8 cellular contexts compared by ENCODE assay signal in genomic region chr2:96205888-96206287, GRCh38. TPM values are rescaled to one million over a fixed set of nuclear protein-coding genes. Genes with fewer than 3 reads are reported as not detected.
A peak's percentile ranks its signal among the peaks of the same experiment; 100 is the strongest.
DNase-seq lines count a peak whose midpoint lies in the region; ATAC-seq, FAIRE-seq and TF ChIP-seq lines count a peak whose summit lies in the region.

No MANE protein-coding gene starts in this region.

- intact Hi-C loops in HepG2 (cut with micrococcal nuclease; ENCODE audit: unreplicated experiment) (loop anchor here (10.0 kb wide), 1 partner anchor 119 kb away; the partner anchor contains the start of gene ITPRIPL1), right lobe of liver (cut with DNase I) (no loop called here), ascending aorta (cut with DNase I) (loop anchor here (5.0 kb wide), 1 partner anchor 321 kb away; no protein-coding TSS in a partner anchor), vagina (cut with DNase I) (loop anchor here (5.0 kb wide), 1 partner anchor 56 kb away; no protein-coding TSS in a partner anchor)

- TF ChIP-seq EP300 in HepG2 (IDR thresholded peaks at IDR 0.05; ENCODE audit: low read depth in 2 of 2, low read length in 2 of 2) = no peak
- TF ChIP-seq EP300 in HepG2 (CRISPR knock-in tag; IDR thresholded peaks at IDR 0.05; ENCODE audit: borderline replicate concordance) = no peak

- H3K36me3 ChIP-seq in HepG2 (replicated peaks in 1 of 2; ENCODE audit: control insufficient read depth in 1 of 2, insufficient read depth in 2 of 2, low read length in 2 of 2) = peaks cover 3 to 11% of the 10 kb centered on the region in 2 experiments; a peak in 3 of 5 replicates
- no peaks in the 10 kb centered on the region for H3K36me3 ChIP-seq in right lobe of liver
- H3K36me3 ChIP-seq in ascending aorta = no peaks in the 10 kb centered on the region
- no peaks in the 10 kb centered on the region for H3K36me3 ChIP-seq in lung (ENCODE audit: control insufficient read depth in 2 of 2, insufficient read depth in 2 of 2, low read length in 2 of 2)
- no peaks in the 10 kb centered on the region for H3K36me3 ChIP-seq in vagina
- H3K36me3 ChIP-seq in effector memory CD4-positive, alpha-beta T cell (ENCODE audit: control insufficient read depth, insufficient read depth, low read length) = no peaks in the 10 kb centered on the region

- no peak overlapping the region for H2AFZ ChIP-seq in HepG2 (ENCODE audit: low read length)

- DNase-seq in HepG2 (ENCODE audit: low spot score) (no peak), right lobe of liver (no peak), ascending aorta (ENCODE audit: low spot score in 2 of 2) (no peak), lung (ENCODE audit: low spot score) (no peak), vagina (ENCODE audit: extremely low spot score in 2 of 2) (no peak), C1 segment of cervical spinal cord (lab: John Stamatoyannopoulos, UW) (no peak)
- DNase-seq in effector memory CD4-positive, alpha-beta T cell = no peak

- TF ChIP-seq RAD21 in HepG2 (CRISPR knock-in tag; IDR thresholded peaks at IDR 0.05) = no peak

- TF ChIP-seq CTCF in HepG2 (CRISPR knock-in tag; IDR thresholded peaks at IDR 0.05) (no peak), right lobe of liver (IDR thresholded peaks at IDR 0.05) (no peak), ascending aorta (IDR thresholded peaks at IDR 0.05) (no peak), lung (IDR thresholded peaks at IDR 0.05; ENCODE audit: control extremely low read depth, extremely low read depth) (no peak), vagina (IDR thresholded peaks at IDR 0.05) (no peak)

- H3K4me3 ChIP-seq in HepG2 (replicated peaks in 1 of 3; ENCODE audit: insufficient read depth in 1 of 3, low read depth in 2 of 3, low read length in 3 of 3) = peak overlapping the region; percentile 21 to 32 (median 23); a peak in 5 of 6 replicates
- no peak overlapping the region for H3K4me3 ChIP-seq in right lobe of liver
- H3K4me3 ChIP-seq in ascending aorta = peak overlapping the region; percentile 24 to 28
- no peak overlapping the region for H3K4me3 ChIP-seq in lung
- H3K4me3 ChIP-seq in vagina = no peak overlapping the region
- no peak overlapping the region for H3K4me3 ChIP-seq in effector memory CD4-positive, alpha-beta T cell (ENCODE audit: insufficient read depth, low read depth, low read length, poor library complexity, severe bottlenecking)

- ATAC-seq in HepG2 = no peak
- ATAC-seq in right lobe of liver = no peak
- no peak for ATAC-seq in lung (ENCODE audit: insufficient read depth, low FRiP score)
- ATAC-seq in HG02938 (IDR thresholded peaks at IDR 0.05; ENCODE audit: unreplicated experiment) = no peak

- peaks cover 85% of the 10 kb centered on the region for H3K79me2 ChIP-seq in HepG2 (ENCODE audit: insufficient read depth, low read length)

- H3K4me2 ChIP-seq in HepG2 (ENCODE audit: low read depth, low read length) = peak overlapping the region; percentile 66

- H3K4me1 ChIP-seq in HepG2 (ENCODE audit: insufficient read depth, low read length) (peaks cover 83% of the 10 kb centered on the region), right lobe of liver (peaks cover 0 to 69% (median 22%) of the 10 kb centered on the region in 4 donors), ascending aorta (peaks cover 12 to 46% of the 10 kb centered on the region in 2 donors), lung (ENCODE audit: control insufficient read depth in 2 of 2, insufficient read depth in 2 of 2, low read length in 2 of 2) (peaks cover 10 to 28% of the 10 kb centered on the region in 2 donors), vagina (peaks cover 79% of the 10 kb centered on the region)
- peaks cover 34% of the 10 kb centered on the region for H3K4me1 ChIP-seq in effector memory CD4-positive, alpha-beta T cell (ENCODE audit: control insufficient read depth, insufficient read depth, low read length, poor library complexity, severe bottlenecking)

- peak; percentile 64 for FAIRE-seq in HepG2 (lab: Jason Lieb, UNC)

- peaks cover 70% of the 10 kb centered on the region for H4K20me1 ChIP-seq in HepG2 (ENCODE audit: insufficient read depth, low read length)

- in situ Hi-C loops in HepG2 (cut with HindIII; ENCODE audit: extremely low pct_ligation_motif_present, low pct_unique_long_range_greater_than_20kb) = loop anchor here (5.0 kb wide), 1 partner anchor 56 kb away; no protein-coding TSS in a partner anchor

- H3K9me3 ChIP-seq in HepG2 (ENCODE audit: low read length) (no peaks in the 10 kb centered on the region), right lobe of liver (no peaks in the 10 kb centered on the region), ascending aorta (no peaks in the 10 kb centered on the region), lung (ENCODE audit: control insufficient read depth in 2 of 2, insufficient read depth in 1 of 2, low read length in 1 of 2) (no peaks in the 10 kb centered on the region), vagina (no peaks in the 10 kb centered on the region)
- H3K9me3 ChIP-seq in effector memory CD4-positive, alpha-beta T cell (ENCODE audit: control insufficient read depth, low read length) = no peaks in the 10 kb centered on the region

- POLR2A ChIA-PET in HepG2 (lab: Yijun Ruan, JAX) = interaction anchor here (0.8 to 1.1 kb wide), 2 partner anchors 60 to 67 kb away, joined by 3 to 5 read pairs; partner anchors contain the start of genes CIAO1 and TMEM127

- H3K27me3 ChIP-seq in HepG2 (ENCODE audit: control insufficient read depth in 1 of 2, insufficient read depth in 2 of 2, low read length in 2 of 2) (no peaks in the 10 kb centered on the region; a peak in 1 of 5 replicates), right lobe of liver (no peaks in the 10 kb centered on the region), ascending aorta (no peaks in the 10 kb centered on the region), lung (ENCODE audit: control insufficient read depth, insufficient read depth) (no peaks in the 10 kb centered on the region), vagina (no peaks in the 10 kb centered on the region)
- no peaks in the 10 kb centered on the region for H3K27me3 ChIP-seq in effector memory CD4-positive, alpha-beta T cell (replicated peaks; ENCODE audit: control insufficient read depth, insufficient read depth, low read length, poor library complexity, severe bottlenecking)

- no TSS peak for BruUV-seq in HepG2 (replicated peaks; lab: Mats Ljungman, UMichigan)

- H3K9ac ChIP-seq in HepG2 (ENCODE audit: insufficient read depth, low read depth, low read length) = peak overlapping the region; percentile 24; the same call in 1 of the 2 replicates

- no peak; a peak in 1 of 4 replicates for TF ChIP-seq POLR2A in HepG2 (IDR thresholded peaks at IDR 0.05; ENCODE audit: insufficient read depth in 1 of 2, low read depth in 2 of 2, low read length in 2 of 2)
- no peak for TF ChIP-seq POLR2A in right lobe of liver (IDR thresholded peaks at IDR 0.05)
- TF ChIP-seq POLR2A in vagina (IDR thresholded peaks at IDR 0.05) = no peak

- H3K27ac ChIP-seq in HepG2 (ENCODE audit: extremely low read length, insufficient read depth, low read length) (no peak overlapping the region), right lobe of liver (peak overlapping the region in 1 of 3 donors; percentile 20), ascending aorta (peak overlapping the region; percentile 45 to 63), lung (ENCODE audit: low read depth in 1 of 2, low read length in 1 of 2) (peak overlapping the region; percentile 35 to 86), vagina (peak overlapping the region; percentile 70)
- no peak overlapping the region for H3K27ac ChIP-seq in effector memory CD4-positive, alpha-beta T cell (ENCODE audit: insufficient read depth, low read length, poor library complexity, severe bottlenecking)

- CTCF ChIA-PET in HepG2 (lab: Yijun Ruan, JAX; ENCODE audit: low intra/inter-chr PET ratio, low total read pairs) = no interaction called here

RNA-seq across cellular contexts. Expression of gene STARD7, which starts 2.7 kb away (rescaled TPM):
- total RNA-seq in HepG2 (2016; rRNA removed; fragmentation: Illumina TruSeq; extraction: Trizol) (300 and 332 TPM in 2 replicates), right lobe of liver (10 to 100 TPM; 52.8 to 83.9 (median 65.4) TPM), ascending aorta (85.6 TPM), lung (100 to 1,000 TPM; 121 to 141 TPM), vagina (69.5 TPM)
- 45.1 and 56.7 TPM in 2 replicates for total RNA-seq in HepG2 (2016; cell fraction: cytosol; rRNA removed; fragmentation: Illumina TruSeq; extraction: Trizol; ENCODE audit: low read depth)
- 302 and 329 TPM in 2 replicates for total RNA-seq in HepG2 (2016; cell fraction: insoluble cytoplasmic fraction; rRNA removed; fragmentation: Illumina TruSeq; extraction: Trizol)
- total RNA-seq in HepG2 (2016; cell fraction: membrane; rRNA removed; fragmentation: Illumina TruSeq; extraction: Trizol) = 220 and 258 TPM in 2 replicates
- total RNA-seq in HepG2 (2016; cell fraction: nucleus; rRNA removed; fragmentation: Illumina TruSeq; extraction: Trizol) = 168 and 191 TPM in 2 replicates
- polyA plus RNA-seq in HepG2 (2011; rRNA removed) (67.2 and 88.2 TPM in 2 replicates), lung (10 to 100 TPM; 52.2 to 65.2 TPM)
- 44.2 and 66.6 TPM in 2 replicates for polyA plus RNA-seq in HepG2 (2011; cell fraction: cytosol; rRNA removed)
- polyA plus RNA-seq in HepG2 (2011; cell fraction: nucleus; rRNA removed) = 90.2 and 107 TPM in 2 replicates
- 93.8 and 117 TPM in 2 replicates for polyA plus RNA-seq in HepG2 (2012)
- 26.0 and 34.9 TPM in 2 replicates for polyA plus RNA-seq in HepG2 (2016; cell fraction: cytosol; fragmentation: Illumina TruSeq; extraction: Trizol; ENCODE audit: low read depth)
- polyA plus RNA-seq in HepG2 (2016; cell fraction: insoluble cytoplasmic fraction; fragmentation: Illumina TruSeq; extraction: Trizol; ENCODE audit: low read depth) = 237 and 245 TPM in 2 replicates
- polyA plus RNA-seq in HepG2 (2016; cell fraction: membrane; fragmentation: Illumina TruSeq; extraction: Trizol; ENCODE audit: low read depth) = 111 and 128 TPM in 2 replicates
- 205 and 220 TPM in 2 replicates for polyA plus RNA-seq in HepG2 (2016; cell fraction: nucleus; fragmentation: Illumina TruSeq; extraction: Trizol; ENCODE audit: insufficient read depth, low read depth)
- polyA minus RNA-seq in HepG2 (2011; rRNA and poly(A)+ RNA removed; ENCODE audit: low replicate concordance) = 78.3 and 92.3 TPM in 2 replicates
- 89.8 and 100 TPM in 2 replicates for polyA minus RNA-seq in HepG2 (2011; cell fraction: cytosol; rRNA and poly(A)+ RNA removed)
- polyA minus RNA-seq in HepG2 (2011; cell fraction: nucleus; rRNA and poly(A)+ RNA removed) = 137 and 187 TPM in 2 replicates

RNA-seq across cellular contexts. Expression of gene TMEM127, which starts 59.9 kb away (rescaled TPM):
- total RNA-seq in HepG2 (2016; rRNA removed; fragmentation: Illumina TruSeq; extraction: Trizol) = 15.7 and 21.5 TPM in 2 replicates
- total RNA-seq in HepG2 (2016; cell fraction: cytosol; rRNA removed; fragmentation: Illumina TruSeq; extraction: Trizol; ENCODE audit: low read depth) = 1.6 and 1.7 TPM in 2 replicates
- total RNA-seq in HepG2 (2016; cell fraction: insoluble cytoplasmic fraction; rRNA removed; fragmentation: Illumina TruSeq; extraction: Trizol) = 13.2 and 21.0 TPM in 2 replicates
- total RNA-seq in HepG2 (2016; cell fraction: membrane; rRNA removed; fragmentation: Illumina TruSeq; extraction: Trizol) = 7.2 and 9.0 TPM in 2 replicates
- total RNA-seq in HepG2 (2016; cell fraction: nucleus; rRNA removed; fragmentation: Illumina TruSeq; extraction: Trizol) = 18.7 and 20.0 TPM in 2 replicates
- 33.9 and 45.2 TPM in 2 replicates for polyA plus RNA-seq in HepG2 (2011; rRNA removed)
- 24.6 and 25.3 TPM in 2 replicates for polyA plus RNA-seq in HepG2 (2011; cell fraction: cytosol; rRNA removed)
- polyA plus RNA-seq in HepG2 (2011; cell fraction: nucleus; rRNA removed) = 23.8 and 26.6 TPM in 2 replicates
- polyA plus RNA-seq in HepG2 (2012) = 18.5 and 22.4 TPM in 2 replicates
- polyA plus RNA-seq in HepG2 (2016; cell fraction: cytosol; fragmentation: Illumina TruSeq; extraction: Trizol; ENCODE audit: low read depth) = 1.5 and 1.9 TPM in 2 replicates
- polyA plus RNA-seq in HepG2 (2016; cell fraction: insoluble cytoplasmic fraction; fragmentation: Illumina TruSeq; extraction: Trizol; ENCODE audit: low read depth) = 13.9 and 16.7 TPM in 2 replicates
- 5.0 and 5.8 TPM in 2 replicates for polyA plus RNA-seq in HepG2 (2016; cell fraction: membrane; fragmentation: Illumina TruSeq; extraction: Trizol; ENCODE audit: low read depth)
- polyA plus RNA-seq in HepG2 (2016; cell fraction: nucleus; fragmentation: Illumina TruSeq; extraction: Trizol; ENCODE audit: insufficient read depth, low read depth) = 26.4 and 31.8 TPM in 2 replicates
- 75.3 and 118 TPM in 2 replicates for polyA minus RNA-seq in HepG2 (2011; rRNA and poly(A)+ RNA removed; ENCODE audit: low replicate concordance)
- 16.4 and 21.8 TPM in 2 replicates for polyA minus RNA-seq in HepG2 (2011; cell fraction: cytosol; rRNA and poly(A)+ RNA removed)
- polyA minus RNA-seq in HepG2 (2011; cell fraction: nucleus; rRNA and poly(A)+ RNA removed) = 26.3 and 29.3 TPM in 2 replicates
- total RNA-seq in right lobe of liver = 10 to 100 TPM; 28.3 to 42.6 (median 32.8) TPM
- total RNA-seq in ascending aorta = 61.9 TPM
- 10 to 100 TPM; 30.6 to 67.2 TPM for total RNA-seq in lung
- 10 to 100 TPM; 15.3 to 45.5 TPM for polyA plus RNA-seq in lung
- 40.0 TPM for total RNA-seq in vagina

Comparison
In these comparisons a context has a peak if more than half of its experiments do, and no peak if none do; other contexts are left out.
1. H3K4me3 ChIP-seq: peak in HepG2 (3 of 3) and ascending aorta (2 of 2); none in right lobe of liver (0 of 3), lung (single experiment), vagina (0 of 2) and effector memory CD4-positive, alpha-beta T cell (single experiment).
2. intact Hi-C loops: an anchor here in HepG2 (10.0 kb wide), ascending aorta (5.0 kb wide) and vagina (5.0 kb wide); none called in right lobe of liver.
3. H3K27ac ChIP-seq: peak in ascending aorta (2 of 2), lung (2 of 2) and vagina (single experiment); none in HepG2 (single experiment) and effector memory CD4-positive, alpha-beta T cell (single experiment).